In the genomic region with DNA sequence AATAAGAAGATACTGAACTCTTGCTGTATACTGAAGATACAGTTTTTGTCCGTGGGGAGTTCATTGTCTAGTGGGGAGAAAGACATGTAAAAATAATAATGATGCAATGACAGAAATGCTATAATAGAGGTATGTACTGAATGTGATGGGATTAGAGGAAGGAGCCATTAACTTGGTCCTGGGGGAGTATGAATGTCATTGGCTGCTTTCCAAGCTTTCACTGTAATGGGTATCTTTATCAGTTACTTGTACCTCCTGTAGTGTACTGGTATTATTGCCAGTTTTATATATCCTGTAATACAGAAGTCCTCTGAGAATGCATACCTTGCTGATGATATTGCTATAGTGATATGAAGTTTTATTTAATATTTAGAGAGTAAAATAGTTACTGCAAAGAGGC, we compare ENCODE assay signal across 1 cellular context.
A peak's percentile ranks its signal among the peaks of the same experiment; 100 is the strongest.
TF ChIP-seq lines count a peak whose summit lies in the region.

No MANE protein-coding gene starts in this region.

TF ChIP-seq in K562, 482 proteins besides CTCF, POLR2A, EP300 and RAD21:
- TF ChIP-seq PYGO2 (tag; IDR thresholded peaks at IDR 0.05), result no peak
- no peak for TF ChIP-seq CEBPG (CRISPR knock-in tag; IDR thresholded peaks at IDR 0.05)
- 0 out of 4 replicates have a peak, but pooled peaks of 1 of the 2 experiments have one; percentile 15 for TF ChIP-seq CEBPG (tag; conservative IDR thresholded peaks at IDR 0.05 in 1 of 2, IDR thresholded peaks at IDR 0.05 in 1 of 2)
- TF ChIP-seq, protein P1, sequence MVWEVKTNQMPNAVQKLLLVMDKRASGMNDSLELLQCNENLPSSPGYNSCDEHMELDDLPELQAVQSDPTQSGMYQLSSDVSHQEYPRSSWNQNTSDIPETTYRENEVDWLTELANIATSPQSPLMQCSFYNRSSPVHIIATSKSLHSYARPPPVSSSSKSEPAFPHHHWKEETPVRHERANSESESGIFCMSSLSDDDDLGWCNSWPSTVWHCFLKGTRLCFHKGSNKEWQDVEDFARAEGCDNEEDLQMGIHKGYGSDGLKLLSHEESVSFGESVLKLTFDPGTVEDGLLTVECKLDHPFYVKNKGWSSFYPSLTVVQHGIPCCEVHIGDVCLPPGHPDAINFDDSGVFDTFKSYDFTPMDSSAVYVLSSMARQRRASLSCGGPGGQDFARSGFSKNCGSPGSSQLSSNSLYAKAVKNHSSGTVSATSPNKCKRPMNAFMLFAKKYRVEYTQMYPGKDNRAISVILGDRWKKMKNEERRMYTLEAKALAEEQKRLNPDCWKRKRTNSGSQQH (CRISPR knock-in tag; IDR thresholded peaks at IDR 0.05), result no peak
- TF ChIP-seq KDM2B (CRISPR knock-in tag; IDR thresholded peaks at IDR 0.05), result no peak
- TF ChIP-seq THRAP3 (IDR thresholded peaks at IDR 0.05; ENCODE audit: borderline replicate concordance), result no peak
- no peak for TF ChIP-seq ZNF512 (tag; IDR thresholded peaks at IDR 0.05)
- 0 out of 2 replicates have a peak, but pooled peaks have one; percentile 7 for TF ChIP-seq ATF3 (IDR thresholded peaks at IDR 0.05)
- no peak for TF ChIP-seq ATF3 (CRISPR knock-in tag; conservative IDR thresholded peaks at IDR 0.05)
- TF ChIP-seq ZKSCAN8 (CRISPR knock-in tag; IDR thresholded peaks at IDR 0.05), result no peak
- TF ChIP-seq ZC3H11A (IDR thresholded peaks at IDR 0.05; ENCODE audit: low read depth, low read length), result no peak
- no peak for TF ChIP-seq ZBTB49 (CRISPR knock-in tag; IDR thresholded peaks at IDR 0.05; ENCODE audit: borderline replicate concordance)
- TF ChIP-seq HDAC3 (IDR thresholded peaks at IDR 0.05; ENCODE audit: borderline replicate concordance, partially characterized antibody), result no peak
- no peak for TF ChIP-seq POLR2G (IDR thresholded peaks at IDR 0.05; ENCODE audit: low read depth, low read length)
- no peak for TF ChIP-seq NELFE (IDR thresholded peaks at IDR 0.05; ENCODE audit: insufficient read depth, insufficient read length)
- peak; percentile 23; the same call in 1 of the 2 replicates for TF ChIP-seq NFIC (IDR thresholded peaks at IDR 0.05)
- TF ChIP-seq ZNF830 (CRISPR knock-in tag; IDR thresholded peaks at IDR 0.05), result no peak
